24 cellular contexts compared by ENCODE assay signal in the genomic region with DNA sequence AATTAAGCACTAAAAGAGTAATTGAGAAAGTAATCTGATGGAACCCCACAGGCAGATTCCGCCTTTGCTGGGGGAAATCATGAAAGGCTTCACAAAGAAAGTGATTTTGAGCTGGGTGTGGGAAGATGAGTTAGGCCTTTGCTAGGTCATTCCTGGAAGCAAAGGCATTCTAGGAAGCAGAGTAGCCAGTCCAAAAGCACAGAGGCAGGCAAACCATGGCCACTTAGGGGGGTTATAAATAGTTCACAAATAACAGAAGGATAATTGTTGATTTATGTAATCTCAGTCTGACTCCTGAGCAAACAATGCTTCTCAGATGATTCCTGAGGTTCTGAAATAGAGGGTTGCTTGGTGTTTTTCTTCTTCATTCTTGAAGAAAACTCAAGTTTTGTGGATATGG.
"Had no signal": no experiment of that assay in that cellular context is flagged by ENCODE, and none has a peak within 500 bp of the region (broad histone marks: within the 10 kb centered on the region; RNA-seq: fewer than 3 reads in every experiment).

No MANE protein-coding gene starts in this region.

- H3K4me3 ChIP-seq: adrenal gland, cardiac muscle cell, coronary artery, pancreas, prostate gland, spleen, tibial nerve had no signal

- ATAC-seq: activated T-cell treated with anti-CD3 and anti-CD28 coated beads, Interleukin-2, amount 50 U/mL, for 72 hours; effector memory CD8-positive, alpha-beta T cell; pancreas had no signal

- DNase-seq: activated B cell treated with CpG ODN at 0.5 μM for 24 hours; activated CD4-positive, alpha-beta T cell treated with anti-CD3 and anti-CD28 coated beads, Interleukin-2, amount 50 U/mL, for 1 hour; activated effector memory CD4-positive, alpha-beta T cell treated with Interleukin-2 at 50 U/mL for 16 hours; activated naive CD4-positive, alpha-beta T cell treated with anti-CD3 and anti-CD28 coated beads for 36 hours; activated naive CD8-positive, alpha-beta T cell treated with anti-CD3 and anti-CD28 coated beads for 36 hours; activated T-cell treated with anti-CD3 and anti-CD28 coated beads for 4 hours; activated T-cell treated with anti-CD3 and anti-CD28 coated beads, Interleukin-2, amount 50 U/mL, for 72 hours; adrenal gland; aorta; effector memory CD8-positive, alpha-beta T cell; erythroblast; foreskin fibroblast; mammary epithelial cell; nephron progenitor cell; pancreas; retina; spleen; stimulated activated CD4-positive, alpha-beta T cell treated with anti-CD3 and anti-CD28 coated beads, Interleukin-2, amount 100 ng/mL, for 48 hours; stimulated activated naive CD4-positive, alpha-beta T cell treated with Interleukin-2 at 50 U/mL for 16 hours; T-cell had no signal

- H3K4me1 ChIP-seq: adrenal gland, pancreas, prostate gland had no signal

- H3K27me3 ChIP-seq: adrenal gland, cardiac muscle cell, spleen, tibial nerve had no signal

- H3K27ac ChIP-seq: adrenal gland, cardiac muscle cell, coronary artery, pancreas, prostate gland, spleen, tibial nerve had no signal

- H3K36me3 ChIP-seq: adrenal gland, cardiac muscle cell, pancreas, prostate gland, spleen, tibial nerve had no signal

- H3K9me3 ChIP-seq: adrenal gland, pancreas, prostate gland had no signal
